20 cellular contexts compared by ENCODE assay signal in genomic region chr2:25380586-25381360, GRCh38. TPM values are rescaled to one million over a fixed set of nuclear protein-coding genes. Genes with fewer than 3 reads are reported as not detected.
DNase-seq lines count a peak whose midpoint lies in the region; ATAC-seq and TF ChIP-seq lines count a peak whose summit lies in the region.
"Had no signal": no experiment of that assay in that cellular context is flagged by ENCODE, and none has a peak within 500 bp of the region (broad histone marks: within the 10 kb centered on the region; RNA-seq: fewer than 3 reads in every experiment).

No MANE protein-coding gene starts in this region.

- in situ Hi-C loops in gastrocnemius medialis (cut with MboI; ENCODE audit: low sequenced_read_pairs in 4 of 4): no loop called here

- H3K4me2 ChIP-seq in OCI-LY7 (ENCODE audit: low read length): peak overlapping the region; percentile 41

- H3K4me3 Mint-ChIP-seq in activated CD4-positive, alpha-beta T cell treated with anti-CD3 and anti-CD28 coated beads for 36 hours: no peak overlapping the region
- H3K4me3 Mint-ChIP-seq: activated T-cell treated with anti-CD3 and anti-CD28 coated beads, Interleukin-2, amount 50 U/mL, for 4 hours; B cell; T-helper 2 cell treated with Interferon-gamma antibody and Interleukin-4, amounts not matched to agents 5 μg/mL and 100 μg/mL, for 36 hours had no signal

- no peak for TF ChIP-seq POLR2A in gastrocnemius medialis (IDR thresholded peaks at IDR 0.05)

- H3K27me3 Mint-ChIP-seq in activated CD4-positive, alpha-beta T cell treated with anti-CD3 and anti-CD28 coated beads for 36 hours: no peaks in the 10 kb centered on the region
- H3K27me3 Mint-ChIP-seq: B cell had no signal

- no peak overlapping the region for H3K27ac Mint-ChIP-seq in activated CD4-positive, alpha-beta T cell treated with anti-CD3 and anti-CD28 coated beads for 36 hours
- H3K27ac Mint-ChIP-seq: B cell had no signal

- H3K36me3 ChIP-seq in OCI-LY7 (ENCODE audit: insufficient read depth, low read length) (no peaks in the 10 kb centered on the region), gastrocnemius medialis (no peaks in the 10 kb centered on the region)
- H3K36me3 ChIP-seq: HAP-1 had no signal

- H3K27ac ChIP-seq in OCI-LY7 (ENCODE audit: low read depth, low read length, poor library complexity, severe bottlenecking) (peak overlapping the region; percentile 47), gastrocnemius medialis (peak overlapping the region; percentile 56 to 79 (median 67))
- H3K27ac ChIP-seq: 22Rv1, skin epidermis had no signal

- no peaks in the 10 kb centered on the region for H3K9me3 ChIP-seq in OCI-LY7 (ENCODE audit: low read length)
- H3K9me3 ChIP-seq in gastrocnemius medialis: no peaks in the 10 kb centered on the region
- H3K9me3 ChIP-seq: HAP-1 had no signal

- no peaks in the 10 kb centered on the region for H3K9me2 ChIP-seq in OCI-LY7 (ENCODE audit: insufficient read depth, low read length)

- BruUV-seq in OCI-LY7 (replicated peaks; lab: Mats Ljungman, UMichigan): no TSS peak

- H3K79me2 ChIP-seq in OCI-LY7 (ENCODE audit: insufficient read depth, low read depth, low read length): no peaks in the 10 kb centered on the region

- no peak for ATAC-seq in activated CD4-positive, alpha-beta T cell treated with anti-CD3 and anti-CD28 coated beads for 36 hours
- peak; percentile 84 to 90 for ATAC-seq in gastrocnemius medialis
- ATAC-seq: activated T-cell treated with anti-CD3 and anti-CD28 coated beads, Interleukin-2, amount 50 U/mL, for 4 hours; left ventricle myocardium superior had no signal

- intact Hi-C loops in activated CD4-positive, alpha-beta T cell treated with anti-CD3 and anti-CD28 coated beads for 36 hours (cut with DNase I, micrococcal nuclease): no loop called here
- intact Hi-C loops in OCI-LY7 (cut with micrococcal nuclease; ENCODE audit: unreplicated experiment): no loop called here
- intact Hi-C loops in gastrocnemius medialis (cut with DNase I; ENCODE audit: low total_unique reads): no loop called here

- no peak for TF ChIP-seq CTCF in OCI-LY7 (conservative IDR thresholded peaks at IDR 0.05; ENCODE audit: low read length)
- TF ChIP-seq CTCF in gastrocnemius medialis (IDR thresholded peaks at IDR 0.05 in 4 of 5, conservative IDR thresholded peaks at IDR 0.05 in 1 of 5): no peak

- H3K4me1 Mint-ChIP-seq in activated CD4-positive, alpha-beta T cell treated with anti-CD3 and anti-CD28 coated beads for 36 hours: peaks cover 42% of the 10 kb centered on the region

- DNase-seq in activated CD4-positive, alpha-beta T cell treated with anti-CD3 and anti-CD28 coated beads for 36 hours: peak; percentile 2
- DNase-seq in activated CD4-positive, alpha-beta T cell treated with anti-CD3 and anti-CD28 coated beads for 1 hour: no peak
- DNase-seq in OCI-LY7 (ENCODE audit: low spot score): peak; percentile 49
- peak; percentile 28 for DNase-seq in ecto neural progenitor cell (ENCODE audit: low spot score)
- DNase-seq in gastrocnemius medialis: peak; percentile 56 to 74
- no peak for DNase-seq in NCI-H226
- DNase-seq in D341Med (ENCODE audit: low spot score): no peak
- DNase-seq in NCI-H2196 treated with DMSO at 0.1 percent for 48 hours (lab: John Stamatoyannopoulos, UW; ENCODE audit: unreplicated experiment): no peak
- DNase-seq: activated CD4-positive, alpha-beta T cell treated with anti-CD3 and anti-CD28 coated beads for 48 hours; activated T-cell treated with anti-CD3 and anti-CD28 coated beads, Interleukin-2, amount 50 U/mL, for 4 hours; KG1; left ventricle myocardium superior; NCI-H1105; NCI-H526 treated with DMSO at 0.1 percent for 48 hours; stimulated activated CD4-positive, alpha-beta T cell treated with anti-CD3 and anti-CD28 coated beads, Interleukin-4, amount 100 ng/mL, for 4 hours had no signal

- no peak overlapping the region for H3K4me3 ChIP-seq in OCI-LY7 (ENCODE audit: low read depth, low read length, poor library complexity, severe bottlenecking)
- H3K4me3 ChIP-seq in gastrocnemius medialis: no peak overlapping the region
- H3K4me3 ChIP-seq: HAP-1, skin epidermis had no signal

- no peaks in the 10 kb centered on the region for H3K9me3 Mint-ChIP-seq in activated CD4-positive, alpha-beta T cell treated with anti-CD3 and anti-CD28 coated beads for 36 hours (ENCODE audit: low read depth)
- H3K9me3 Mint-ChIP-seq: activated T-cell treated with anti-CD3 and anti-CD28 coated beads, Interleukin-2, amount 50 U/mL, for 4 hours; T-helper 2 cell treated with Interferon-gamma antibody and Interleukin-4, amounts not matched to agents 5 μg/mL and 100 μg/mL, for 36 hours had no signal

- H3K27me3 ChIP-seq in gastrocnemius medialis: no peaks in the 10 kb centered on the region

- H3K4me1 ChIP-seq in OCI-LY7 (ENCODE audit: insufficient read depth, low read length, poor library complexity, severe bottlenecking) (peaks cover 65% of the 10 kb centered on the region), gastrocnemius medialis (peaks cover 32 to 43% of the 10 kb centered on the region in 2 donors)

- no peaks in the 10 kb centered on the region for H3K36me3 Mint-ChIP-seq in activated CD4-positive, alpha-beta T cell treated with anti-CD3 and anti-CD28 coated beads for 36 hours (ENCODE audit: low read depth)

- H2AFZ ChIP-seq in OCI-LY7 (ENCODE audit: low read length): peak overlapping the region; percentile 5; the same call in 1 of the 2 replicates

- H4K20me1 ChIP-seq in OCI-LY7 (ENCODE audit: insufficient read depth, low read length): no peaks in the 10 kb centered on the region

- CTCF ChIA-PET in activated CD4-positive, alpha-beta T cell treated with anti-CD3 and anti-CD28 coated beads for 36 hours (lab: Charles Lee): interaction anchor here (0.8 to 1.6 kb wide), 3 partner anchors 19 to 68 kb away, joined by 3 to 7 read pairs (median 3); no protein-coding TSS in a partner anchor
- CTCF ChIA-PET in OCI-LY7 (lab: Charles Lee; ENCODE audit: unreplicated experiment): interaction anchor here (1.1 to 2.1 kb wide), 2 partner anchors 18 to 20 kb away, joined by 3 to 5 read pairs; no protein-coding TSS in a partner anchor

- POLR2A ChIA-PET in activated CD4-positive, alpha-beta T cell treated with anti-CD3 and anti-CD28 coated beads for 36 hours (lab: Charles Lee): interaction anchor here (1.4 kb wide), 1 partner anchor 18 kb away, joined by 3 read pairs; no protein-coding TSS in a partner anchor
- POLR2A ChIA-PET in OCI-LY7 (lab: Charles Lee): interaction anchor here (0.7 to 3.2 kb wide), 12 partner anchors 9 to 117 kb away, joined by 3 to 24 read pairs (median 6); no protein-coding TSS in a partner anchor

RNA-seq across cellular contexts. Expression of gene DNMT3A, which starts 39.0 kb away (rescaled TPM):
- total RNA-seq in activated CD4-positive, alpha-beta T cell treated with anti-CD3 and anti-CD28 coated beads for 36 hours: 10 to 100 TPM; 62.3 to 76.2 TPM
- total RNA-seq in OCI-LY7 (2014; rRNA removed; shearing (Covaris generic)): 2.6 and 2.8 TPM in 2 replicates
- total RNA-seq in OCI-LY7 (2022) (7.2 and 7.3 TPM in 2 replicates), gastrocnemius medialis (10 to 100 TPM in 1 of 4 donors, 1 to 10 TPM in 3; 5.9 to 14.1 (median 8.0) TPM)

Comparison
In these comparisons a context has a peak if more than half of its experiments do, and no peak if none do; other contexts are left out.
1. DNase-seq: peak in activated CD4-positive, alpha-beta T cell treated with anti-CD3 and anti-CD28 coated beads for 36 hours (single experiment), OCI-LY7 (single experiment), ecto neural progenitor cell (single experiment) and gastrocnemius medialis (2 of 2); none in activated CD4-positive, alpha-beta T cell treated with anti-CD3 and anti-CD28 coated beads for 1 hour (single experiment), NCI-H226 (single experiment), D341Med (single experiment) and NCI-H2196 treated with DMSO at 0.1 percent for 48 hours (single experiment).
2. RNA of gene DNMT3A, which starts 39.0 kb away (total RNA-seq): 62.3 to 76.2 TPM in activated CD4-positive, alpha-beta T cell treated with anti-CD3 and anti-CD28 coated beads for 36 hours; 5.9 to 14.1 TPM in gastrocnemius medialis and 2.6 to 7.3 TPM in OCI-LY7; every median in the first group is over 4 times any median in the second.